13 cellular contexts compared by ENCODE assay signal in genomic region chr4:151730003-151730559, GRCh38. TPM values are rescaled to one million over a fixed set of nuclear protein-coding genes. Genes with fewer than 3 reads are reported as not detected.
DNase-seq lines count a peak whose midpoint lies in the region; ATAC-seq, FAIRE-seq and TF ChIP-seq lines count a peak whose summit lies in the region.
"Had no signal": no experiment of that assay in that cellular context is flagged by ENCODE, and none has a peak within 500 bp of the region (broad histone marks: within the 10 kb centered on the region; RNA-seq: fewer than 3 reads in every experiment).

No MANE protein-coding gene starts in this region.

- intact Hi-C loops in HCT116 (cut with micrococcal nuclease) (no loop called here), aorta (cut with DNase I) (no loop called here)

- TF ChIP-seq RAD21 in HCT116 (IDR thresholded peaks at IDR 0.05; ENCODE audit: low read depth): no peak

- no peak for FAIRE-seq in small intestine (lab: Jason Lieb, UNC)

- no peak overlapping the region for H3K4me3 ChIP-seq in HCT116 (replicated peaks in 1 of 2; ENCODE audit: low read depth in 1 of 2, low read length in 2 of 2)
- no peak overlapping the region for H3K4me3 ChIP-seq in Peyer's patch
- H3K4me3 ChIP-seq in fibroblast of mammary gland (ENCODE audit: control insufficient read depth, low read depth, low read length): no peak overlapping the region
- no peak overlapping the region for H3K4me3 ChIP-seq in small intestine (ENCODE audit: low read depth in 1 of 2, low read length in 2 of 2)
- H3K4me3 ChIP-seq in aorta (ENCODE audit: low read length in 2 of 2): no peak overlapping the region
- H3K4me3 ChIP-seq: right atrium auricular region had no signal

- WGBS in small intestine, 3 donors: 57 to 82% (median 74%) methylated on average over 8 of the region's 8 CpGs
- 71 to 78% methylated on average over 8 of the region's 8 CpGs for WGBS in aorta, 2 donors

- H3K4me2 ChIP-seq in HCT116 (ENCODE audit: low read length): peak overlapping the region; percentile 62

- no peak overlapping the region for H3K9ac ChIP-seq in HCT116 (ENCODE audit: low read length)

- BruUV-seq in HCT116 (replicated peaks; lab: Mats Ljungman, UMichigan): no TSS peak

- H3K27ac ChIP-seq in HCT116 (ENCODE audit: low read depth, low read length): no peak overlapping the region
- no peak overlapping the region for H3K27ac ChIP-seq in Peyer's patch
- H3K27ac ChIP-seq in small intestine (ENCODE audit: low read depth in 1 of 2, low read length in 1 of 2): no peak overlapping the region
- no peak overlapping the region for H3K27ac ChIP-seq in aorta (ENCODE audit: low read depth in 1 of 2, low read length in 2 of 2)
- H3K27ac ChIP-seq: right atrium auricular region had no signal

- no peaks in the 10 kb centered on the region for H4K20me1 ChIP-seq in HCT116 (ENCODE audit: insufficient read depth)

- TF ChIP-seq POLR2A in HCT116 (IDR thresholded peaks at IDR 0.05; ENCODE audit: borderline replicate concordance, extremely low read depth, insufficient read depth, insufficient read length): no peak
- no peak for TF ChIP-seq POLR2A in Peyer's patch (IDR thresholded peaks at IDR 0.05)

- DNase-seq in HCT116 (ENCODE audit: low read depth, low spot score) (peak; percentile 10), Peyer's patch (peak in 2 of 3 donors; percentile 66 to 69), fibroblast of mammary gland (ENCODE audit: low read depth) (peak; percentile 77), small intestine (peak; percentile 72), HEK293T (ENCODE audit: extremely low spot score) (no peak), aorta (no peak), UCSD-AML1 (lab: John Stamatoyannopoulos, UW; ENCODE audit: unreplicated experiment) (no peak)
- DNase-seq: activated CD4-positive, alpha-beta T cell treated with anti-CD3 and anti-CD28 coated beads, Interleukin-2, amount 50 U/mL, for 1 hour; NCI-H1105 treated with DMSO at 0.1 percent for 48 hours; NCI-H774; substantia nigra had no signal

- no peaks in the 10 kb centered on the region for H3K79me2 ChIP-seq in HCT116 (ENCODE audit: insufficient read depth, low read length)

- ATAC-seq in HCT116 (peak; percentile 86), aorta (ENCODE audit: low FRiP score) (no peak), GM21381 (IDR thresholded peaks at IDR 0.05; ENCODE audit: unreplicated experiment) (no peak)

- CTCF ChIA-PET in HCT116 (lab: Charles Lee) (no interaction called here), HEK293T (lab: Yijun Ruan, JAX) (interaction anchor here (0.6 to 1.1 kb wide), 2 partner anchors 13 to 459 kb away, joined by 3 to 4 read pairs; no protein-coding TSS in a partner anchor)

- H3K9me3 ChIP-seq in HCT116 (ENCODE audit: control insufficient read depth in 1 of 2, insufficient read depth in 1 of 2, low read depth in 1 of 2, low read length in 2 of 2) (no peaks in the 10 kb centered on the region), Peyer's patch (no peaks in the 10 kb centered on the region), small intestine (ENCODE audit: control insufficient read depth, low read depth) (no peaks in the 10 kb centered on the region), aorta (ENCODE audit: control insufficient read depth, low read length) (no peaks in the 10 kb centered on the region)
- H3K9me3 ChIP-seq: right atrium auricular region had no signal

- no peak overlapping the region for H2AFZ ChIP-seq in HCT116 (ENCODE audit: low read depth, low read length, poor library complexity, severe bottlenecking)

- no peaks in the 10 kb centered on the region; the same call in none of the 2 replicates for H3K9me2 ChIP-seq in HCT116 (ENCODE audit: insufficient read depth)

- H3K27me3 ChIP-seq in HCT116 (ENCODE audit: insufficient read depth, low read length) (no peaks in the 10 kb centered on the region), Peyer's patch (no peaks in the 10 kb centered on the region), small intestine (ENCODE audit: control insufficient read depth in 2 of 2, insufficient read depth in 2 of 2, low read length in 2 of 2) (no peaks in the 10 kb centered on the region), aorta (ENCODE audit: control insufficient read depth in 1 of 2, insufficient read depth in 2 of 2, low read length in 1 of 2) (no peaks in the 10 kb centered on the region)
- H3K27me3 ChIP-seq: right atrium auricular region had no signal

- TF ChIP-seq CTCF in HCT116 (IDR thresholded peaks at IDR 0.05 in 2 of 3, conservative IDR thresholded peaks at IDR 0.05 in 1 of 3; ENCODE audit: borderline replicate concordance in 1 of 3, insufficient read depth in 1 of 3, low read depth in 2 of 3, low read length in 2 of 3) (no peak), Peyer's patch (IDR thresholded peaks at IDR 0.05) (no peak), fibroblast of mammary gland (conservative IDR thresholded peaks at IDR 0.05; ENCODE audit: control insufficient read depth, insufficient read depth, low read depth, low read length) (no peak)

- H3K4me1 ChIP-seq in HCT116 (ENCODE audit: control insufficient read depth in 1 of 2, insufficient read depth in 2 of 2, low read length in 2 of 2) (peaks cover 6 to 13% of the 10 kb centered on the region in 2 experiments; a peak in 3 of 4 replicates), Peyer's patch (no peaks in the 10 kb centered on the region), small intestine (ENCODE audit: control insufficient read depth in 2 of 2, insufficient read depth in 1 of 2, low read depth in 1 of 2, low read length in 1 of 2) (no peaks in the 10 kb centered on the region), aorta (ENCODE audit: control insufficient read depth in 1 of 2, insufficient read depth in 2 of 2, low read length in 2 of 2) (no peaks in the 10 kb centered on the region)
- H3K4me1 ChIP-seq: right atrium auricular region had no signal

- RAD21 ChIA-PET in HCT116 (lab: Charles Lee; ENCODE audit: low non-redundant PET in 1 of 2, low total read pairs in 2 of 2, uncharacterized antibody in 2 of 2, unreplicated experiment in 2 of 2): no interaction called here

- H3K36me3 ChIP-seq in HCT116 (ENCODE audit: control insufficient read depth in 1 of 2, insufficient read depth in 2 of 2, low read length in 2 of 2) (no peaks in the 10 kb centered on the region), Peyer's patch (no peaks in the 10 kb centered on the region), small intestine (ENCODE audit: control insufficient read depth in 2 of 2, insufficient read depth in 2 of 2, low read length in 2 of 2) (no peaks in the 10 kb centered on the region), aorta (ENCODE audit: control insufficient read depth in 1 of 2, insufficient read depth in 2 of 2, low read length in 1 of 2) (no peaks in the 10 kb centered on the region)
- H3K36me3 ChIP-seq: right atrium auricular region had no signal

- POLR2A ChIA-PET in HCT116 (lab: Charles Lee): no interaction called here
- POLR2A ChIA-PET in HEK293T (lab: Yijun Ruan, JAX): interaction anchor here (1.3 kb wide), 1 partner anchor 9 kb away, joined by 4 read pairs; no protein-coding TSS in a partner anchor

TF ChIP-seq in HCT116, 20 proteins besides CTCF, POLR2A, EP300 and RAD21:
- TF ChIP-seq, protein P1, sequence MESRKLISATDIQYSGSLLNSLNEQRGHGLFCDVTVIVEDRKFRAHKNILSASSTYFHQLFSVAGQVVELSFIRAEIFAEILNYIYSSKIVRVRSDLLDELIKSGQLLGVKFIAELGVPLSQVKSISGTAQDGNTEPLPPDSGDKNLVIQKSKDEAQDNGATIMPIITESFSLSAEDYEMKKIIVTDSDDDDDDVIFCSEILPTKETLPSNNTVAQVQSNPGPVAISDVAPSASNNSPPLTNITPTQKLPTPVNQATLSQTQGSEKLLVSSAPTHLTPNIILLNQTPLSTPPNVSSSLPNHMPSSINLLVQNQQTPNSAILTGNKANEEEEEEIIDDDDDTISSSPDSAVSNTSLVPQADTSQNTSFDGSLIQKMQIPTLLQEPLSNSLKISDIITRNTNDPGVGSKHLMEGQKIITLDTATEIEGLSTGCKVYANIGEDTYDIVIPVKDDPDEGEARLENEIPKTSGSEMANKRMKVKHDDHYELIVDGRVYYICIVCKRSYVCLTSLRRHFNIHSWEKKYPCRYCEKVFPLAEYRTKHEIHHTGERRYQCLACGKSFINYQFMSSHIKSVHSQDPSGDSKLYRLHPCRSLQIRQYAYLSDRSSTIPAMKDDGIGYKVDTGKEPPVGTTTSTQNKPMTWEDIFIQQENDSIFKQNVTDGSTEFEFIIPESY (IDR thresholded peaks at IDR 0.05; ENCODE audit: extremely low read depth, insufficient replicate concordance, low read length): no peak
- TF ChIP-seq FOSL1 (IDR thresholded peaks at IDR 0.05; ENCODE audit: low read depth) (peak; percentile 12; the same call in 1 of the 2 replicates), POLR2AphosphoS5 (IDR thresholded peaks at IDR 0.05; ENCODE audit: low read depth, low read length) (no peak), YY1 (IDR thresholded peaks at IDR 0.05; ENCODE audit: extremely low read depth, insufficient replicate concordance, low read depth, low read length) (no peak)

TF ChIP-seq in HEK293T, 16 proteins besides CTCF, POLR2A, EP300 and RAD21:
- TF ChIP-seq LEF1 (IDR thresholded peaks at IDR 0.05; ENCODE audit: borderline replicate concordance): no peak
- no peak for TF ChIP-seq BHLHE40 (IDR thresholded peaks at IDR 0.05; ENCODE audit: borderline replicate concordance)
- TF ChIP-seq TARDBP (IDR thresholded peaks at IDR 0.05): no peak
- TF ChIP-seq L3MBTL2 (conservative IDR thresholded peaks at IDR 0.05): no peak
- no peak for TF ChIP-seq SUZ12 (IDR thresholded peaks at IDR 0.05)
- no peak for TF ChIP-seq NFRKB (IDR thresholded peaks at IDR 0.05)
- TF ChIP-seq CTBP1 (IDR thresholded peaks at IDR 0.05; ENCODE audit: borderline replicate concordance): no peak
- TF ChIP-seq FOXK2 (IDR thresholded peaks at IDR 0.05): no peak

RNA-seq across cellular contexts. Expression of gene GATB, which starts 30.7 kb away (rescaled TPM):
- total RNA-seq in HCT116 (2021; ENCODE audit: unreplicated experiment) (29.3 TPM), Peyer's patch (10 to 100 TPM; 19.6 to 28.9 (median 23.8) TPM), aorta (1 to 10 TPM; 5.2 to 9.1 TPM)
- polyA plus RNA-seq in HCT116 (2012): 14.7 and 16.0 TPM in 2 replicates
- polyA plus RNA-seq in small intestine (10 to 100 TPM; 10.5 to 17.0 (median 16.5) TPM), aorta (10 to 100 TPM in 1 of 2 donors, 1 to 10 TPM in 1; 7.4 to 13.0 TPM)

Comparison
In these comparisons a context has a peak if more than half of its experiments do, and no peak if none do; other contexts are left out.
1. DNase-seq: peak in HCT116 (single experiment), Peyer's patch (2 of 3), fibroblast of mammary gland (single experiment) and small intestine (single experiment); none in HEK293T (single experiment), aorta (0 of 2) and UCSD-AML1 (single experiment).